ENCODE assay signal across 21 cellular contexts in the genomic region with DNA sequence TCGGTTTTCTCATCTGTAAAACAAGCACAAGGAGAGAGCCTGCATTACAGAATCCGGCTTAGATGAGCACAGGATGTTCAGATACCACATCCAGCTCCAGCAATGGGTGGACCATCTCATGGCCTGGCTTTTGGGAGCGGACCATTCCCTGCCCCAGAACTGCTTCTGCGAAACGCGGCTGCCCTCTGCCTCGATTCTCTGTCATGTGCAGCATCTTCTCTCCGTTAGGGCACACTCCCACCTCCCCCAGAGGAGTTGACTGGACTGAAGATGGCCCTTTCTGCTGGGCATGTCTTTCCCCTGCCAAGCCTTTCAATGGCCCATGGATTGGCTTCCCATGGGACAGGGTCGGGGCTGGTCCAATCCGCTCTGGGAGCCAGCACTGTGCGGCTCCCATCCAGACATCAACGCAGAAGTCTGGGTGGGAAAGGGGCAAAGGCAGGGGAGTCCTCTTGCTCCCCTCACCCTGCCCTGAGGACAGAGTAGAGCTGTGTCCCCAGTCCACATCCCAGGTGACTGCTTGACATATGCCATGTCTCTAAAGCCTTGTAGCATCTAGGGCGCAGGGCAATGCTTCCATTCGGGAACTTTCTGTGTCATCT. TPM values are rescaled to one million over a fixed set of nuclear protein-coding genes. Genes with fewer than 3 reads are reported as not detected.
DNase-seq lines count a peak whose midpoint lies in the region; ATAC-seq and TF ChIP-seq lines count a peak whose summit lies in the region.
"Had no signal": no experiment of that assay in that cellular context is flagged by ENCODE, and none has a peak within 500 bp of the region (broad histone marks: within the 10 kb centered on the region; RNA-seq: fewer than 3 reads in every experiment).

No MANE protein-coding gene starts in this region.

- H3K4me1 Mint-ChIP-seq in osteocyte (ENCODE audit: unreplicated experiment) = peaks cover 7% of the 10 kb centered on the region
- H3K4me1 Mint-ChIP-seq: B cell, IgD-negative memory B cell had no signal

- ATAC-seq in RWPE2 (ENCODE audit: low read depth) (no peak), HG03196 (IDR thresholded peaks at IDR 0.05; ENCODE audit: unreplicated experiment) (no peak)
- ATAC-seq: Right ventricle myocardium inferior had no signal

- no peak overlapping the region for H3K4me3 ChIP-seq in RWPE2 (ENCODE audit: severe bottlenecking)
- H3K4me3 ChIP-seq: SJSA1 had no signal

- H3K9me3 Mint-ChIP-seq in osteocyte (ENCODE audit: unreplicated experiment) = no peaks in the 10 kb centered on the region
- H3K9me3 Mint-ChIP-seq: IgD-negative memory B cell had no signal

- H3K27ac Mint-ChIP-seq in osteocyte (ENCODE audit: unreplicated experiment) = no peak overlapping the region
- H3K27ac Mint-ChIP-seq: B cell, CD14-positive monocyte, IgD-negative memory B cell had no signal

- no peaks in the 10 kb centered on the region for H3K36me3 ChIP-seq in RWPE2 (ENCODE audit: low read depth)
- H3K36me3 ChIP-seq: SJSA1 had no signal

- DNase-seq in AG20443 (ENCODE audit: low spot score) (peak; percentile 3), RWPE2 (ENCODE audit: low spot score) (peak; percentile 16), iPS-NIHi7 (ENCODE audit: extremely low spot score) (peak; percentile 3), osteocyte (ENCODE audit: extremely low spot score, unreplicated experiment) (peak; percentile 78), pons (ENCODE audit: low spot score) (no peak)
- DNase-seq in NK-92 treated with Interleukin-12 subunit alpha and Interleukin-12 subunit beta, amount 100 ng/mL, for 24 hours (lab: John Stamatoyannopoulos, UW) = no peak
- DNase-seq in effector CD8-positive, alpha-beta T cell (lab: John Stamatoyannopoulos, UW) = no peak
- DNase-seq: DMS79, NCI-H1105, NCI-H146, NCI-H2029 treated with DMSO at 0.1 percent for 48 hours, NCI-H345, NCI-H524, NCI-H82, OCI-M1 had no signal

- peaks cover 2% of the 10 kb centered on the region for H3K27me3 Mint-ChIP-seq in osteocyte (ENCODE audit: unreplicated experiment)

- no peak for TF ChIP-seq CTCF in RWPE2 (IDR thresholded peaks at IDR 0.05; ENCODE audit: poor library complexity, severe bottlenecking)
- no peak for TF ChIP-seq CTCF in osteocyte (IDR thresholded peaks at IDR 0.05)

- no peak overlapping the region for H3K27ac ChIP-seq in RWPE2 (ENCODE audit: poor library complexity, severe bottlenecking)
- H3K27ac ChIP-seq: SJSA1 had no signal

- H3K4me3 Mint-ChIP-seq in osteocyte (ENCODE audit: unreplicated experiment) = no peak overlapping the region
- H3K4me3 Mint-ChIP-seq: B cell, CD14-positive monocyte, IgD-negative memory B cell had no signal

- H3K9me3 ChIP-seq in RWPE2 (ENCODE audit: severe bottlenecking) = no peaks in the 10 kb centered on the region
- H3K9me3 ChIP-seq: SJSA1 had no signal

- H3K27me3 ChIP-seq in RWPE2 (ENCODE audit: insufficient read depth, poor library complexity, severe bottlenecking) = no peaks in the 10 kb centered on the region
- H3K27me3 ChIP-seq: SJSA1 had no signal

- no peaks in the 10 kb centered on the region for H3K4me1 ChIP-seq in RWPE2 (ENCODE audit: insufficient read depth, poor library complexity, severe bottlenecking)
- H3K4me1 ChIP-seq: SJSA1 had no signal

- H3K36me3 Mint-ChIP-seq in osteocyte (ENCODE audit: unreplicated experiment) = no peaks in the 10 kb centered on the region
- H3K36me3 Mint-ChIP-seq: CD14-positive monocyte, IgD-negative memory B cell had no signal

RNA-seq across cellular contexts. Expression of a gene that starts 14.3 kb away (rescaled TPM):
- total RNA-seq in osteocyte = 40.3 and 40.4 TPM in 2 replicates

Comparison
In these comparisons a context has a peak if more than half of its experiments do, and no peak if none do; other contexts are left out.
1. DNase-seq: peak in AG20443 (single experiment), RWPE2 (single experiment), iPS-NIHi7 (single experiment) and osteocyte (single experiment); none in pons (single experiment), NK-92 treated with Interleukin-12 subunit alpha and Interleukin-12 subunit beta, amount 100 ng/mL, for 24 hours (single experiment) and effector CD8-positive, alpha-beta T cell (single experiment).